14 cellular contexts compared by ENCODE assay signal in genomic region chr4:1990348-1990645, GRCh38.
"Had no signal": no experiment of that assay in that cellular context is flagged by ENCODE, and none has a peak within 500 bp of the region (broad histone marks: within the 10 kb centered on the region; RNA-seq: fewer than 3 reads in every experiment).

No MANE protein-coding gene starts in this region.

- H3K4me1 ChIP-seq: heart left ventricle, SJSA1 had no signal

- H3K9me3 ChIP-seq: esophagus squamous epithelium, right atrium auricular region, SJSA1, suprapubic skin had no signal

- ATAC-seq: activated CD8-positive, alpha-beta T cell treated with anti-CD3 and anti-CD28 coated beads for 36 hours; activated T-helper 17 cell treated with anti-CD3 and anti-CD28 coated beads, Interleukin-2, amount 50 U/mL, for 72 hours; heart left ventricle; stimulated activated memory B cell treated with anti-CD40 and anti-IgM and Interleukin-4, amounts not matched to agents 10 μg/mL and 1 μg/mL and 100 μg/mL, for 72 hours had no signal

- H3K27ac Mint-ChIP-seq: activated CD8-positive, alpha-beta T cell treated with anti-CD3 and anti-CD28 coated beads for 36 hours; activated naive CD4-positive, alpha-beta T cell treated with anti-CD3 and anti-CD28 coated beads, Interleukin-2, amount 50 U/mL, for 24 hours; activated T-helper 17 cell treated with anti-CD3 and anti-CD28 coated beads, Interleukin-2, amount 50 U/mL, for 72 hours; stimulated activated memory B cell treated with anti-CD40 and anti-IgM and Interleukin-4, amounts not matched to agents 10 μg/mL and 1 μg/mL and 100 μg/mL, for 72 hours had no signal

- H3K27me3 Mint-ChIP-seq: activated CD8-positive, alpha-beta T cell treated with anti-CD3 and anti-CD28 coated beads for 36 hours; activated naive CD4-positive, alpha-beta T cell treated with anti-CD3 and anti-CD28 coated beads, Interleukin-2, amount 50 U/mL, for 24 hours; activated T-helper 17 cell treated with anti-CD3 and anti-CD28 coated beads, Interleukin-2, amount 50 U/mL, for 72 hours; stimulated activated memory B cell treated with anti-CD40 and anti-IgM and Interleukin-4, amounts not matched to agents 10 μg/mL and 1 μg/mL and 100 μg/mL, for 72 hours had no signal

- H3K9me3 Mint-ChIP-seq: activated naive CD4-positive, alpha-beta T cell treated with anti-CD3 and anti-CD28 coated beads, Interleukin-2, amount 50 U/mL, for 24 hours; activated T-helper 17 cell treated with anti-CD3 and anti-CD28 coated beads, Interleukin-2, amount 50 U/mL, for 72 hours; nephron; stimulated activated memory B cell treated with anti-CD40 and anti-IgM and Interleukin-4, amounts not matched to agents 10 μg/mL and 1 μg/mL and 100 μg/mL, for 72 hours had no signal

- DNase-seq: activated CD8-positive, alpha-beta T cell treated with anti-CD3 and anti-CD28 coated beads for 36 hours; esophagus squamous epithelium; foreskin fibroblast; heart left ventricle; mammary epithelial cell; small intestine; T1000 had no signal

- H3K27ac ChIP-seq: esophagus squamous epithelium, heart left ventricle, right atrium auricular region, SJSA1, suprapubic skin had no signal

- H3K4me3 Mint-ChIP-seq: activated CD8-positive, alpha-beta T cell treated with anti-CD3 and anti-CD28 coated beads for 36 hours; activated naive CD4-positive, alpha-beta T cell treated with anti-CD3 and anti-CD28 coated beads, Interleukin-2, amount 50 U/mL, for 24 hours; activated T-helper 17 cell treated with anti-CD3 and anti-CD28 coated beads, Interleukin-2, amount 50 U/mL, for 72 hours; nephron; stimulated activated memory B cell treated with anti-CD40 and anti-IgM and Interleukin-4, amounts not matched to agents 10 μg/mL and 1 μg/mL and 100 μg/mL, for 72 hours had no signal

- H3K4me3 ChIP-seq: esophagus squamous epithelium, heart left ventricle, right atrium auricular region, SJSA1, suprapubic skin had no signal

- H3K4me1 Mint-ChIP-seq: activated T-helper 17 cell treated with anti-CD3 and anti-CD28 coated beads, Interleukin-2, amount 50 U/mL, for 72 hours; nephron had no signal

- H3K27me3 ChIP-seq: esophagus squamous epithelium, heart left ventricle, right atrium auricular region, SJSA1, suprapubic skin had no signal
